27 cellular contexts compared by ENCODE assay signal in the genomic region with DNA sequence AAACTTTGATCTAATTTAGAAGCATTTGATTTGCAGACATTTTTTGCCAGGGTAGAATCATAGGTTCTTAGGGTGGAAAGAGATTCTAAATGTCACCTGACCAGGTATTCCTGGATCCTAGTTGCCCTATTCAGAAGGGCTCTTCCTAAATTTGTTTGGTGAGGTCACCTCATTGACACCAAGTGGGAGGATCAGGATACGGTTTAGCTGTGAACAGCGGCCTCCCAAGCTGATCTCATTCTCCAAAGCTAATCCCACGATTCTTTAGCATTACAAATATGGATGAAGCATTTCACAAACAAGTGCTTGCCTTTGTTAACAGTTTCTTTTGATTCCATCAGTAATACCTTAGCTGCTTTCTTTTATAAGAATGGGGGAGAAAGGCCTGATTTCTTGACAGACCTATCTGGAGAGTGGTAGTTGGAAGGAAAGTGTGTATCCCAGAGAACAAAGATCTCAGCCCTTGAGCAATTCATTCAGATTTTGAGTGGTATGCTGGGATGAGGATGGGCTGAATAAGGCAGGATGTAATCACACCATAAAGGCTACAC.
"Had no signal": no experiment of that assay in that cellular context is flagged by ENCODE, and none has a peak within 500 bp of the region (broad histone marks: within the 10 kb centered on the region; RNA-seq: fewer than 3 reads in every experiment).

No MANE protein-coding gene starts in this region.

- H3K9me3 Mint-ChIP-seq: activated B cell treated with CpG ODN at 0.5 μM for 24 hours; activated CD8-positive, alpha-beta T cell treated with anti-CD3 and anti-CD28 coated beads for 36 hours; activated naive CD4-positive, alpha-beta T cell treated with anti-CD3 and anti-CD28 coated beads, Interleukin-2, amount 50 U/mL, for 24 hours; activated naive CD8-positive, alpha-beta T cell treated with anti-CD3 and anti-CD28 coated beads, Interleukin-2, amount 50 U/mL, for 24 hours; activated T-cell treated with anti-CD3 and anti-CD28 coated beads, Interleukin-2, amount 50 U/mL, for 4 hours; activated T-helper 17 cell treated with anti-CD3 and anti-CD28 coated beads, Interleukin-2, amount 50 U/mL, for 72 hours; naive thymus-derived CD4-positive, alpha-beta T cell; stimulated activated naive B cell treated with anti-CD40 and anti-IgM and Interleukin-4, amounts not matched to agents 10 μg/mL and 1 μg/mL and 100 μg/mL, for 72 hours; T-helper 1 cell treated with Interleukin-12 subunit alpha and Interleukin-12 subunit beta and Interleukin-4 antibody, amounts not matched to agents 30 μg/mL and 1 μg/mL, for 36 hours had no signal

- H3K27me3 ChIP-seq: esophagus squamous epithelium, heart right ventricle, sigmoid colon, stomach, thyroid gland, upper lobe of right lung had no signal

- H3K27me3 Mint-ChIP-seq: activated B cell treated with CpG ODN at 0.5 μM for 24 hours; activated CD8-positive, alpha-beta T cell treated with anti-CD3 and anti-CD28 coated beads for 36 hours; activated naive CD4-positive, alpha-beta T cell treated with anti-CD3 and anti-CD28 coated beads, Interleukin-2, amount 50 U/mL, for 24 hours; activated naive CD8-positive, alpha-beta T cell treated with anti-CD3 and anti-CD28 coated beads, Interleukin-2, amount 50 U/mL, for 24 hours; activated T-helper 17 cell treated with anti-CD3 and anti-CD28 coated beads, Interleukin-2, amount 50 U/mL, for 72 hours; naive thymus-derived CD4-positive, alpha-beta T cell; stimulated activated naive B cell treated with anti-CD40 and anti-IgM and Interleukin-4, amounts not matched to agents 10 μg/mL and 1 μg/mL and 100 μg/mL, for 72 hours had no signal

- H3K4me3 Mint-ChIP-seq: activated B cell treated with CpG ODN at 0.5 μM for 24 hours; activated CD8-positive, alpha-beta T cell treated with anti-CD3 and anti-CD28 coated beads for 36 hours; activated naive CD4-positive, alpha-beta T cell treated with anti-CD3 and anti-CD28 coated beads, Interleukin-2, amount 50 U/mL, for 24 hours; activated naive CD8-positive, alpha-beta T cell treated with anti-CD3 and anti-CD28 coated beads, Interleukin-2, amount 50 U/mL, for 24 hours; activated T-cell treated with anti-CD3 and anti-CD28 coated beads, Interleukin-2, amount 50 U/mL, for 4 hours; activated T-helper 17 cell treated with anti-CD3 and anti-CD28 coated beads, Interleukin-2, amount 50 U/mL, for 72 hours; naive thymus-derived CD4-positive, alpha-beta T cell; stimulated activated naive B cell treated with anti-CD40 and anti-IgM and Interleukin-4, amounts not matched to agents 10 μg/mL and 1 μg/mL and 100 μg/mL, for 72 hours; T-helper 1 cell treated with Interleukin-12 subunit alpha and Interleukin-12 subunit beta and Interleukin-4 antibody, amounts not matched to agents 30 μg/mL and 1 μg/mL, for 36 hours had no signal

- H3K4me3 ChIP-seq: esophagus squamous epithelium, heart right ventricle, psoas muscle, sigmoid colon, stomach, thyroid gland, upper lobe of right lung had no signal

- H3K4me1 Mint-ChIP-seq: activated B cell treated with CpG ODN at 0.5 μM for 24 hours; activated naive CD4-positive, alpha-beta T cell treated with anti-CD3 and anti-CD28 coated beads, Interleukin-2, amount 50 U/mL, for 24 hours; activated naive CD8-positive, alpha-beta T cell treated with anti-CD3 and anti-CD28 coated beads, Interleukin-2, amount 50 U/mL, for 24 hours; stimulated activated naive B cell treated with anti-CD40 and anti-IgM and Interleukin-4, amounts not matched to agents 10 μg/mL and 1 μg/mL and 100 μg/mL, for 72 hours had no signal

- H3K27ac ChIP-seq: esophagus squamous epithelium, heart right ventricle, parathyroid adenoma, psoas muscle, sigmoid colon, stomach, thyroid gland, upper lobe of right lung had no signal

- H3K36me3 Mint-ChIP-seq: activated naive CD4-positive, alpha-beta T cell treated with anti-CD3 and anti-CD28 coated beads, Interleukin-2, amount 50 U/mL, for 24 hours; stimulated activated naive B cell treated with anti-CD40 and anti-IgM and Interleukin-4, amounts not matched to agents 10 μg/mL and 1 μg/mL and 100 μg/mL, for 72 hours had no signal

- DNase-seq: activated B cell treated with CpG ODN at 0.5 μM for 24 hours; activated CD4-positive, alpha-beta T cell treated with anti-CD3 and anti-CD28 coated beads, Interleukin-2, amount 50 U/mL, for 1 hour; activated CD8-positive, alpha-beta T cell treated with anti-CD3 and anti-CD28 coated beads for 36 hours; activated naive CD8-positive, alpha-beta T cell treated with anti-CD3 and anti-CD28 coated beads, Interleukin-2, amount 50 U/mL, for 24 hours; activated T-cell treated with anti-CD3 and anti-CD28 coated beads, Interleukin-2, amount 50 U/mL, for 4 hours; amygdala; caudate nucleus; esophagus squamous epithelium; foreskin melanocyte; heart right ventricle; left cardiac atrium; midbrain; naive thymus-derived CD4-positive, alpha-beta T cell; nucleus accumbens; psoas muscle; sigmoid colon; small intestine; stimulated activated CD4-positive, alpha-beta T cell treated with anti-CD3 and anti-CD28 coated beads, Interleukin-1b, Interleukin-23, amount 100 ng/mL, for 48 hours; stimulated activated naive B cell treated with anti-CD40 and anti-IgM and Interleukin-4, amounts not matched to agents 10 μg/mL and 1 μg/mL and 100 μg/mL, for 72 hours; stomach; T-helper 9 cell; thyroid gland; upper lobe of right lung had no signal

- H2AFZ ChIP-seq: parathyroid adenoma had no signal

- H3K36me3 ChIP-seq: esophagus squamous epithelium, heart right ventricle, sigmoid colon, stomach, thyroid gland, upper lobe of right lung had no signal

- H3K4me1 ChIP-seq: heart right ventricle, psoas muscle, sigmoid colon, stomach, upper lobe of right lung had no signal

- H3K9ac ChIP-seq: parathyroid adenoma had no signal

- ATAC-seq: activated CD8-positive, alpha-beta T cell treated with anti-CD3 and anti-CD28 coated beads for 36 hours; activated naive CD8-positive, alpha-beta T cell treated with anti-CD3 and anti-CD28 coated beads, Interleukin-2, amount 50 U/mL, for 24 hours; activated T-cell treated with anti-CD3 and anti-CD28 coated beads, Interleukin-2, amount 50 U/mL, for 4 hours; activated T-helper 17 cell treated with anti-CD3 and anti-CD28 coated beads, Interleukin-2, amount 50 U/mL, for 72 hours; heart right ventricle; left cardiac atrium; naive thymus-derived CD4-positive, alpha-beta T cell; stimulated activated naive B cell treated with anti-CD40 and anti-IgM and Interleukin-4, amounts not matched to agents 10 μg/mL and 1 μg/mL and 100 μg/mL, for 72 hours; upper lobe of right lung had no signal

- H3K9me3 ChIP-seq: esophagus squamous epithelium, heart right ventricle, psoas muscle, sigmoid colon, stomach, thyroid gland, upper lobe of right lung had no signal

- H3K27ac Mint-ChIP-seq: activated B cell treated with CpG ODN at 0.5 μM for 24 hours; activated CD8-positive, alpha-beta T cell treated with anti-CD3 and anti-CD28 coated beads for 36 hours; activated naive CD4-positive, alpha-beta T cell treated with anti-CD3 and anti-CD28 coated beads, Interleukin-2, amount 50 U/mL, for 24 hours; activated naive CD8-positive, alpha-beta T cell treated with anti-CD3 and anti-CD28 coated beads, Interleukin-2, amount 50 U/mL, for 24 hours; activated T-helper 17 cell treated with anti-CD3 and anti-CD28 coated beads, Interleukin-2, amount 50 U/mL, for 72 hours; naive thymus-derived CD4-positive, alpha-beta T cell; stimulated activated naive B cell treated with anti-CD40 and anti-IgM and Interleukin-4, amounts not matched to agents 10 μg/mL and 1 μg/mL and 100 μg/mL, for 72 hours; T-helper 1 cell treated with Interleukin-12 subunit alpha and Interleukin-12 subunit beta and Interleukin-4 antibody, amounts not matched to agents 30 μg/mL and 1 μg/mL, for 36 hours had no signal
